ENCODE assay signal across 14 cellular contexts in the genomic region with DNA sequence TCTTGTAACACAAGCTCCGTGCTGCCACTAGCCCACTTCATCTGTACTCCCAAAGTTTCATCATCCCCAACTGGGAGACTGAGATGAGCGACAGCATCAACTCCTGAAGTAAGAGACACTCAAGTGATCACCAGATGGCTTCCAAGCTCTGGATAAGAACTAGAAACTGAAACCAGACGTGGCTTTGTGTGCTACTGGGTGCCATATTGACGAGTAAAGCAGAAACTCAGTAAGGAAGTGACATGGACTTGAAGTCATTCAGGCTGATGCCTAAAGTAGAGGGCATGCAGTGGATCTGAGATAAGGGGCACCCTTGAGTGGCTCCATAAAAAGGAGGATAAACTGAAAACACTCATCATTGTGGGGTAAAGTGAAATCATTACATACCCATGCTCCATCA.
"Had no signal": no experiment of that assay in that cellular context is flagged by ENCODE, and none has a peak within 500 bp of the region (broad histone marks: within the 10 kb centered on the region; RNA-seq: fewer than 3 reads in every experiment).

No MANE protein-coding gene starts in this region.

- H3K4me1 ChIP-seq: colonic mucosa, gastrocnemius medialis, left lung had no signal

- H3K27ac ChIP-seq: colonic mucosa, gastrocnemius medialis, left lung had no signal

- H3K4me3 ChIP-seq: colonic mucosa, gastrocnemius medialis, left lung had no signal

- H3K36me3 ChIP-seq: colonic mucosa, gastrocnemius medialis, left lung had no signal

- H3K4me3 Mint-ChIP-seq: activated naive CD8-positive, alpha-beta T cell treated with anti-CD3 and anti-CD28 coated beads for 36 hours; activated T-helper 1 cell treated with anti-CD3 and anti-CD28 coated beads, Interleukin-12 subunit alpha, Interleukin-12 subunit beta, Interleukin-2, Interleukin-4 antibody, amounts not matched to agents 30 ng/mL and 10 ng/mL and 1 ng/mL, durations not matched to agents 14 hours and 24 hours and 36 hours; nephron progenitor cell; stimulated activated naive B cell treated with anti-CD40 and anti-IgM and Interleukin-4, amounts not matched to agents 10 μg/mL and 1 μg/mL and 100 μg/mL, for 72 hours had no signal

- H3K27me3 ChIP-seq: colonic mucosa, gastrocnemius medialis, left lung had no signal

- H3K4me1 Mint-ChIP-seq: activated naive CD8-positive, alpha-beta T cell treated with anti-CD3 and anti-CD28 coated beads for 36 hours; nephron progenitor cell; stimulated activated naive B cell treated with anti-CD40 and anti-IgM and Interleukin-4, amounts not matched to agents 10 μg/mL and 1 μg/mL and 100 μg/mL, for 72 hours had no signal

- DNase-seq: activated naive CD8-positive, alpha-beta T cell treated with anti-CD3 and anti-CD28 coated beads for 36 hours; amniotic stem cell; caudate nucleus; colonic mucosa; gastrocnemius medialis; left lung; mammary epithelial cell; nephron progenitor cell; occipital lobe; posterior cingulate gyrus; retina; stimulated activated naive B cell treated with anti-CD40 and anti-IgM and Interleukin-4, amounts not matched to agents 10 μg/mL and 1 μg/mL and 100 μg/mL, for 72 hours; T-helper 9 cell had no signal

- H3K27ac Mint-ChIP-seq: activated naive CD8-positive, alpha-beta T cell treated with anti-CD3 and anti-CD28 coated beads for 36 hours; activated T-helper 1 cell treated with anti-CD3 and anti-CD28 coated beads, Interleukin-12 subunit alpha, Interleukin-12 subunit beta, Interleukin-2, Interleukin-4 antibody, amounts not matched to agents 30 ng/mL and 10 ng/mL and 1 ng/mL, durations not matched to agents 14 hours and 24 hours and 36 hours; nephron progenitor cell; stimulated activated naive B cell treated with anti-CD40 and anti-IgM and Interleukin-4, amounts not matched to agents 10 μg/mL and 1 μg/mL and 100 μg/mL, for 72 hours had no signal

- H3K27me3 Mint-ChIP-seq: activated naive CD8-positive, alpha-beta T cell treated with anti-CD3 and anti-CD28 coated beads for 36 hours; stimulated activated naive B cell treated with anti-CD40 and anti-IgM and Interleukin-4, amounts not matched to agents 10 μg/mL and 1 μg/mL and 100 μg/mL, for 72 hours had no signal

- H3K36me3 Mint-ChIP-seq: activated naive CD8-positive, alpha-beta T cell treated with anti-CD3 and anti-CD28 coated beads for 36 hours; stimulated activated naive B cell treated with anti-CD40 and anti-IgM and Interleukin-4, amounts not matched to agents 10 μg/mL and 1 μg/mL and 100 μg/mL, for 72 hours had no signal

- ATAC-seq: gastrocnemius medialis, left lung had no signal

- H3K9me3 Mint-ChIP-seq: activated naive CD8-positive, alpha-beta T cell treated with anti-CD3 and anti-CD28 coated beads for 36 hours; activated T-helper 1 cell treated with anti-CD3 and anti-CD28 coated beads, Interleukin-12 subunit alpha, Interleukin-12 subunit beta, Interleukin-2, Interleukin-4 antibody, amounts not matched to agents 30 ng/mL and 10 ng/mL and 1 ng/mL, durations not matched to agents 14 hours and 24 hours and 36 hours; nephron progenitor cell; stimulated activated naive B cell treated with anti-CD40 and anti-IgM and Interleukin-4, amounts not matched to agents 10 μg/mL and 1 μg/mL and 100 μg/mL, for 72 hours had no signal
